Comparison of ENCODE assay signal across 32 cellular contexts in genomic region chrX:105263171-105263570, GRCh38. TPM values are rescaled to one million over a fixed set of nuclear protein-coding genes. Genes with fewer than 3 reads are reported as not detected.
"Had no signal": no experiment of that assay in that cellular context is flagged by ENCODE, and none has a peak within 500 bp of the region (broad histone marks: within the 10 kb centered on the region; RNA-seq: fewer than 3 reads in every experiment).

No MANE protein-coding gene starts in this region.

- H3K9me3 ChIP-seq: left ventricle myocardium inferior, ovary, right atrium auricular region, right lobe of liver, stomach, testis, thyroid gland, transverse colon, vagina had no signal

- H3K27me3 ChIP-seq: hepatocyte, ovary, right atrium auricular region, testis, thyroid gland, transverse colon, upper lobe of left lung, vagina had no signal

- ATAC-seq: naive thymus-derived CD8-positive, alpha-beta T cell; right lobe of liver; stimulated activated memory B cell treated with anti-CD40 and anti-IgM and Interleukin-4, amounts not matched to agents 10 μg/mL and 1 μg/mL and 100 μg/mL, for 72 hours had no signal

- H3K27me3 Mint-ChIP-seq: naive thymus-derived CD8-positive, alpha-beta T cell; progenitor cell of endocrine pancreas; stimulated activated memory B cell treated with anti-CD40 and anti-IgM and Interleukin-4, amounts not matched to agents 10 μg/mL and 1 μg/mL and 100 μg/mL, for 72 hours had no signal

- H3K4me1 Mint-ChIP-seq: naive thymus-derived CD8-positive, alpha-beta T cell; stimulated activated memory B cell treated with anti-CD40 and anti-IgM and Interleukin-4, amounts not matched to agents 10 μg/mL and 1 μg/mL and 100 μg/mL, for 72 hours had no signal

- H3K79me2 ChIP-seq: hepatocyte had no signal

- H3K4me1 ChIP-seq: left ventricle myocardium inferior, right atrium auricular region, right lobe of liver, stomach, testis, thyroid gland, transverse colon, upper lobe of left lung, vagina had no signal

- H3K27ac ChIP-seq: hepatocyte, left ventricle myocardium inferior, ovary, right atrium auricular region, right lobe of liver, stomach, testis, thyroid gland, transverse colon, upper lobe of left lung, vagina had no signal

- H3K4me3 Mint-ChIP-seq: naive thymus-derived CD8-positive, alpha-beta T cell; nephron progenitor cell; stimulated activated memory B cell treated with anti-CD40 and anti-IgM and Interleukin-4, amounts not matched to agents 10 μg/mL and 1 μg/mL and 100 μg/mL, for 72 hours had no signal

- H3K36me3 ChIP-seq: left ventricle myocardium inferior, ovary, right atrium auricular region, right lobe of liver, stomach, thyroid gland, transverse colon, upper lobe of left lung, vagina had no signal

- H3K9me3 Mint-ChIP-seq: stimulated activated memory B cell treated with anti-CD40 and anti-IgM and Interleukin-4, amounts not matched to agents 10 μg/mL and 1 μg/mL and 100 μg/mL, for 72 hours had no signal

- H3K4me2 ChIP-seq: hepatocyte, smooth muscle cell had no signal

- H2AFZ ChIP-seq: hepatocyte had no signal

- H3K27ac Mint-ChIP-seq: naive thymus-derived CD8-positive, alpha-beta T cell; nephron progenitor cell; stimulated activated memory B cell treated with anti-CD40 and anti-IgM and Interleukin-4, amounts not matched to agents 10 μg/mL and 1 μg/mL and 100 μg/mL, for 72 hours had no signal

- H3K4me3 ChIP-seq: hepatocyte, left ventricle myocardium inferior, ovary, right atrium auricular region, right lobe of liver, smooth muscle cell, stomach, testis, thyroid gland, transverse colon, upper lobe of left lung, vagina had no signal

- DNase-seq: islet precursor cell; left ventricle myocardium inferior; mesenchymal stem cell; naive thymus-derived CD8-positive, alpha-beta T cell; nephron progenitor cell; ovary; right lobe of liver; stimulated activated CD4-positive, alpha-beta T cell treated with anti-CD3 and anti-CD28 coated beads, Interleukin-1b, Interleukin-23, amount 100 ng/mL, for 48 hours; stimulated activated CD4-positive, alpha-beta T cell treated with anti-CD3 and anti-CD28 coated beads, Interleukin-2, amount 100 ng/mL, for 48 hours; stimulated activated CD4-positive, alpha-beta T cell treated with anti-CD3 and anti-CD28 coated beads, Interleukin-4, amount 100 ng/mL, for 4 hours; stimulated activated CD8-positive, alpha-beta memory T cell treated with anti-CD3 and anti-CD28 coated beads, Interleukin-4, amount 100 ng/mL, for 48 hours; stimulated activated naive CD4-positive, alpha-beta T cell treated with Interleukin-2 at 50 U/mL for 16 hours; stomach; testis; thyroid gland; transverse colon; upper lobe of left lung had no signal

RNA-seq across cellular contexts. Expression of gene TEX13A, which starts 42.7 kb away (rescaled TPM):
- total RNA-seq: hepatocyte; kidney epithelial cell; left ventricle myocardium inferior; lower leg skin; lung microvascular endothelial cell; mucosa of gallbladder; naive thymus-derived CD8-positive, alpha-beta T cell; omental fat pad; ovary; progenitor cell of endocrine pancreas; pulmonary artery endothelial cell; renal cortical epithelial cell; right atrium auricular region; right lobe of liver; skeletal muscle tissue; smooth muscle cell; stomach; thyroid gland; transverse colon; upper lobe of left lung; urinary bladder; vagina had no signal
- polyA plus RNA-seq: hepatocyte; naive thymus-derived CD8-positive, alpha-beta T cell; ovary; stomach; urinary bladder had no signal
